1 cellular context compared by ENCODE assay signal in the genomic region with DNA sequence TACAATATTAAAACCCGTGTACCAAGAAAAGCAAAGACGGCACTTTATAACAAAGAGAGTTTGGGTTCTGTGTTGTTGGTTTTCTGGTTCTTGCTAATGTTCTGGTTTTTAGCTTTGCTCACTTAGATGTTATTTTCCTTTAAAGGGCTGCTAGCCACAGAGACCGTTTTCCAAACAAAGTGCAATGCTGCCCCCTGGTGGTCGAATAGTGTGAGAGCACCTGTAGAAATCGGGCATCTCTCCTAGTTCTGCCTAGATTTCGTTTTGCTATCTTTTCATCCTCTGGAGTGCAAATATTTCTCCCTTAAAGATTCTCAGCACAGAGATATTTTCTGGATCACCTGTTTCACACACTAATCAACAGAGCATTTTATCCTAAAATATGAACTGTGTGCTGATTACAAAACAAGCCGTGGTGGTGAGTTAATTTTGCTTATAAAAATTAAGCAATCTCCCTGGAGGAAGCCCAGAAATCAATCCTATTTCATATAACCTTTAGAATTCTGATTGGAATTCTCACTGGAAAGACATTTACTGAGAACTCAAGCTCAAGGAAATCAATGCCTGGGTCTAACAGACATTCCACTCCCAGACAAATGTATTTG.
TF ChIP-seq lines count a peak whose summit lies in the region.

No MANE protein-coding gene starts in this region.

TF ChIP-seq in SK-N-SH treated with all-trans-retinoic acid at 6 μM for 48 hours, 23 proteins besides CTCF, POLR2A, EP300 and RAD21 (continued from another document):
- TF ChIP-seq, protein P1, sequence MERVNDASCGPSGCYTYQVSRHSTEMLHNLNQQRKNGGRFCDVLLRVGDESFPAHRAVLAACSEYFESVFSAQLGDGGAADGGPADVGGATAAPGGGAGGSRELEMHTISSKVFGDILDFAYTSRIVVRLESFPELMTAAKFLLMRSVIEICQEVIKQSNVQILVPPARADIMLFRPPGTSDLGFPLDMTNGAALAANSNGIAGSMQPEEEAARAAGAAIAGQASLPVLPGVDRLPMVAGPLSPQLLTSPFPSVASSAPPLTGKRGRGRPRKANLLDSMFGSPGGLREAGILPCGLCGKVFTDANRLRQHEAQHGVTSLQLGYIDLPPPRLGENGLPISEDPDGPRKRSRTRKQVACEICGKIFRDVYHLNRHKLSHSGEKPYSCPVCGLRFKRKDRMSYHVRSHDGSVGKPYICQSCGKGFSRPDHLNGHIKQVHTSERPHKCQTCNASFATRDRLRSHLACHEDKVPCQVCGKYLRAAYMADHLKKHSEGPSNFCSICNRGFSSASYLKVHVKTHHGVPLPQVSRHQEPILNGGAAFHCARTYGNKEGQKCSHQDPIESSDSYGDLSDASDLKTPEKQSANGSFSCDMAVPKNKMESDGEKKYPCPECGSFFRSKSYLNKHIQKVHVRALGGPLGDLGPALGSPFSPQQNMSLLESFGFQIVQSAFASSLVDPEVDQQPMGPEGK (CRISPR knock-in tag; IDR thresholded peaks at IDR 0.05; ENCODE audit: borderline replicate concordance): no peak
- TF ChIP-seq, protein P2, sequence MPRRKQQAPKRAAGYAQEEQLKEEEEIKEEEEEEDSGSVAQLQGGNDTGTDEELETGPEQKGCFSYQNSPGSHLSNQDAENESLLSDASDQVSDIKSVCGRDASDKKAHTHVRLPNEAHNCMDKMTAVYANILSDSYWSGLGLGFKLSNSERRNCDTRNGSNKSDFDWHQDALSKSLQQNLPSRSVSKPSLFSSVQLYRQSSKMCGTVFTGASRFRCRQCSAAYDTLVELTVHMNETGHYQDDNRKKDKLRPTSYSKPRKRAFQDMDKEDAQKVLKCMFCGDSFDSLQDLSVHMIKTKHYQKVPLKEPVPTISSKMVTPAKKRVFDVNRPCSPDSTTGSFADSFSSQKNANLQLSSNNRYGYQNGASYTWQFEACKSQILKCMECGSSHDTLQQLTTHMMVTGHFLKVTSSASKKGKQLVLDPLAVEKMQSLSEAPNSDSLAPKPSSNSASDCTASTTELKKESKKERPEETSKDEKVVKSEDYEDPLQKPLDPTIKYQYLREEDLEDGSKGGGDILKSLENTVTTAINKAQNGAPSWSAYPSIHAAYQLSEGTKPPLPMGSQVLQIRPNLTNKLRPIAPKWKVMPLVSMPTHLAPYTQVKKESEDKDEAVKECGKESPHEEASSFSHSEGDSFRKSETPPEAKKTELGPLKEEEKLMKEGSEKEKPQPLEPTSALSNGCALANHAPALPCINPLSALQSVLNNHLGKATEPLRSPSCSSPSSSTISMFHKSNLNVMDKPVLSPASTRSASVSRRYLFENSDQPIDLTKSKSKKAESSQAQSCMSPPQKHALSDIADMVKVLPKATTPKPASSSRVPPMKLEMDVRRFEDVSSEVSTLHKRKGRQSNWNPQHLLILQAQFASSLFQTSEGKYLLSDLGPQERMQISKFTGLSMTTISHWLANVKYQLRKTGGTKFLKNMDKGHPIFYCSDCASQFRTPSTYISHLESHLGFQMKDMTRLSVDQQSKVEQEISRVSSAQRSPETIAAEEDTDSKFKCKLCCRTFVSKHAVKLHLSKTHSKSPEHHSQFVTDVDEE (CRISPR knock-in tag; IDR thresholded peaks at IDR 0.05): no peak
- TF ChIP-seq PPARA (CRISPR knock-in tag; IDR thresholded peaks at IDR 0.05; ENCODE audit: borderline replicate concordance) (no peak), TCF4 (CRISPR knock-in tag; IDR thresholded peaks at IDR 0.05; ENCODE audit: borderline replicate concordance) (no peak), ARNTL (CRISPR knock-in tag; IDR thresholded peaks at IDR 0.05; ENCODE audit: borderline replicate concordance, low read depth) (no peak), RARB (CRISPR knock-in tag; IDR thresholded peaks at IDR 0.05) (no peak), ZNF8 (CRISPR knock-in tag; IDR thresholded peaks at IDR 0.05) (no peak)
- TF ChIP-seq, protein P3, sequence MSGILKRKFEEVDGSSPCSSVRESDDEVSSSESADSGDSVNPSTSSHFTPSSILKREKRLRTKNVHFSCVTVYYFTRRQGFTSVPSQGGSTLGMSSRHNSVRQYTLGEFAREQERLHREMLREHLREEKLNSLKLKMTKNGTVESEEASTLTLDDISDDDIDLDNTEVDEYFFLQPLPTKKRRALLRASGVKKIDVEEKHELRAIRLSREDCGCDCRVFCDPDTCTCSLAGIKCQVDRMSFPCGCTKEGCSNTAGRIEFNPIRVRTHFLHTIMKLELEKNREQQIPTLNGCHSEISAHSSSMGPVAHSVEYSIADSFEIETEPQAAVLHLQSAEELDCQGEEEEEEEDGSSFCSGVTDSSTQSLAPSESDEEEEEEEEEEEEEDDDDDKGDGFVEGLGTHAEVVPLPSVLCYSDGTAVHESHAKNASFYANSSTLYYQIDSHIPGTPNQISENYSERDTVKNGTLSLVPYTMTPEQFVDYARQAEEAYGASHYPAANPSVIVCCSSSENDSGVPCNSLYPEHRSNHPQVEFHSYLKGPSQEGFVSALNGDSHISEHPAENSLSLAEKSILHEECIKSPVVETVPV (CRISPR knock-in tag; IDR thresholded peaks at IDR 0.05): no peak
